Comparison of ENCODE assay signal across 28 cellular contexts in genomic region chr18:22490429-22490846, GRCh38.
A peak's percentile ranks its signal among the peaks of the same experiment; 100 is the strongest.
DNase-seq lines count a peak whose midpoint lies in the region; ATAC-seq, FAIRE-seq and TF ChIP-seq lines count a peak whose summit lies in the region.
"Had no signal": no experiment of that assay in that cellular context is flagged by ENCODE, and none has a peak within 500 bp of the region (broad histone marks: within the 10 kb centered on the region; RNA-seq: fewer than 3 reads in every experiment).

No MANE protein-coding gene starts in this region.

- intact Hi-C loops in left ventricle myocardium inferior (cut with micrococcal nuclease) (no loop called here), left ventricle myocardium superior (cut with micrococcal nuclease) (no loop called here), adrenal gland (cut with DNase I) (loop anchor here in 1 of 2 donors (10.0 kb wide), 1 partner anchor 64 kb away; no protein-coding TSS in a partner anchor), HepG2 (cut with micrococcal nuclease; ENCODE audit: unreplicated experiment) (loop anchor here (5.0 kb wide), 1 partner anchor 72 kb away; no protein-coding TSS in a partner anchor), upper lobe of right lung (cut with DNase I) (loop anchor here (10.0 kb wide), 1 partner anchor 64 kb away; no protein-coding TSS in a partner anchor)

- no peak overlapping the region for H3K27ac Mint-ChIP-seq in H9
- H3K27ac Mint-ChIP-seq: IgD-negative memory B cell had no signal

- H3T11ph ChIP-seq in H9 (ENCODE audit: low read length): no peak overlapping the region

- H3K4ac ChIP-seq in H9 (ENCODE audit: low read depth, low read length): no peak overlapping the region

- TF ChIP-seq EP300 in HepG2 (IDR thresholded peaks at IDR 0.05; ENCODE audit: low read depth in 2 of 2, low read length in 2 of 2) (peak in 1 of 2 experiments; percentile 50; a peak in 1 of 4 replicates), HepG2 (CRISPR knock-in tag; IDR thresholded peaks at IDR 0.05; ENCODE audit: borderline replicate concordance) (0 out of 2 replicates have a peak, but pooled peaks have one; percentile 56)

- 0 out of 2 replicates have a peak, but pooled peaks cover 3% of the 10 kb centered on the region for H3K27me3 Mint-ChIP-seq in H9 (ENCODE audit: low read depth)
- H3K27me3 Mint-ChIP-seq: IgD-negative memory B cell had no signal

- H4K20me1 ChIP-seq in HepG2 (ENCODE audit: insufficient read depth, low read length) (no peaks in the 10 kb centered on the region), H9 (ENCODE audit: control insufficient read depth, insufficient read depth, insufficient read length) (no peaks in the 10 kb centered on the region)

- H3K4me3 ChIP-seq in left ventricle myocardium inferior (no peak overlapping the region), adrenal gland (no peak overlapping the region), HepG2 (replicated peaks in 1 of 3; ENCODE audit: insufficient read depth in 1 of 3, low read depth in 2 of 3, low read length in 3 of 3) (peak overlapping the region in 1 of 3 experiments; percentile 12; a peak in 1 of 6 replicates), upper lobe of right lung (no peak overlapping the region)
- H3K4me3 ChIP-seq: cardiac muscle cell, thyroid gland had no signal

- no peak overlapping the region for H2BK12ac ChIP-seq in H9 (ENCODE audit: insufficient read length, low read depth, low read length)

- peak; percentile 10 for TF ChIP-seq CTCF in left ventricle myocardium inferior (IDR thresholded peaks at IDR 0.05; ENCODE audit: borderline replicate concordance)
- peak; percentile 17 to 73 (median 48) for TF ChIP-seq CTCF in adrenal gland (IDR thresholded peaks at IDR 0.05)
- TF ChIP-seq CTCF in HepG2 (CRISPR knock-in tag; IDR thresholded peaks at IDR 0.05): peak; percentile 50
- peak; percentile 9 for TF ChIP-seq CTCF in upper lobe of right lung (IDR thresholded peaks at IDR 0.05)
- TF ChIP-seq CTCF in H9 (conservative IDR thresholded peaks at IDR 0.05): no peak; the same call in 2 of the 3 replicates

- ATAC-seq in left ventricle myocardium superior (no peak), HepG2 (peak; percentile 97), upper lobe of right lung (no peak)
- ATAC-seq: stimulated activated naive CD8-positive, alpha-beta T cell treated with anti-CD3 and anti-CD28 coated beads, Interleukin-15, Interleukin-2, amounts not matched to agents 100 U/mL and 50 U/mL, for 24 hours had no signal

- H3K14ac ChIP-seq in H9 (ENCODE audit: insufficient read depth, low read length): no peak overlapping the region

- H3K27me3 ChIP-seq in left ventricle myocardium inferior (ENCODE audit: low read depth) (no peaks in the 10 kb centered on the region), adrenal gland (no peaks in the 10 kb centered on the region), HepG2 (ENCODE audit: control insufficient read depth in 1 of 2, insufficient read depth in 2 of 2, low read length in 2 of 2) (no peaks in the 10 kb centered on the region), upper lobe of right lung (no peaks in the 10 kb centered on the region), H9 (ENCODE audit: insufficient read depth, low read length) (no peaks in the 10 kb centered on the region)
- H3K27me3 ChIP-seq: BE2C, cardiac muscle cell, thyroid gland had no signal

- H2BK120ac ChIP-seq in H9 (ENCODE audit: low read depth, low read length, poor library complexity, severe bottlenecking): no peak overlapping the region

- no peaks in the 10 kb centered on the region for H3K9me3 Mint-ChIP-seq in H9
- H3K9me3 Mint-ChIP-seq: IgD-negative memory B cell had no signal

- no peak overlapping the region for H2BK5ac ChIP-seq in H9 (ENCODE audit: insufficient read length, low read length)

- H2BK20ac ChIP-seq in H9 (ENCODE audit: low read depth, low read length, poor library complexity, severe bottlenecking): no peak overlapping the region

- 0 out of 2 replicates have a peak, but pooled peaks have one; percentile 11 for TF ChIP-seq RAD21 in HepG2 (CRISPR knock-in tag; IDR thresholded peaks at IDR 0.05)

- no peaks in the 10 kb centered on the region for H3K36me3 Mint-ChIP-seq in H9 (ENCODE audit: insufficient read depth in 1 of 3, low read depth in 3 of 3)
- H3K36me3 Mint-ChIP-seq: IgD-negative memory B cell had no signal

- H3K4me1 Mint-ChIP-seq in H9: peaks cover 3 to 5% of the 10 kb centered on the region in 2 experiments; a peak in 1 of 4 replicates
- H3K4me1 Mint-ChIP-seq: IgD-negative memory B cell had no signal

- H3K56ac ChIP-seq in H9 (ENCODE audit: insufficient read length, low read depth, low read length): no peak overlapping the region

- no peak for DNase-seq in left ventricle myocardium inferior
- DNase-seq in left ventricle myocardium superior: no peak
- DNase-seq in adrenal gland: peak in 5 of 7 donors; percentile 54 to 83 (median 68)
- DNase-seq in HepG2 (ENCODE audit: low spot score): peak; percentile 79
- DNase-seq in upper lobe of right lung: no peak
- no peak for DNase-seq in H9
- DNase-seq in stimulated activated CD4-positive, alpha-beta T cell treated with anti-CD3 and anti-CD28 coated beads, Interleukin-2, amount 100 ng/mL, for 24 hours: no peak
- no peak for DNase-seq in AG08396 (ENCODE audit: low spot score)
- DNase-seq: activated CD4-positive, alpha-beta T cell treated with anti-CD3 and anti-CD28 coated beads for 1 hour; activated naive CD4-positive, alpha-beta T cell treated with Interleukin-2 at 50 U/mL for 16 hours; activated T-cell treated with anti-CD3 and anti-CD28 coated beads, Interleukin-2, amount 50 U/mL, for 1 hour; anterior cingulate cortex; BE2C; COR-L47; dermis blood vessel endothelial cell; head of caudate nucleus; NCI-H1417 treated with DMSO at 0.1 percent for 48 hours; NCI-H510A treated with DMSO at 0.1 percent for 48 hours; NK-92 treated with Interleukin-12 subunit alpha and Interleukin-12 subunit beta, amount 100 ng/mL, for 24 hours; RPMI8226; SK-N-SH; stimulated activated CD4-positive, alpha-beta T cell treated with anti-CD3 and anti-CD28 coated beads, Interleukin-4, amount 100 ng/mL, for 4 hours; stimulated activated naive CD8-positive, alpha-beta T cell treated with anti-CD3 and anti-CD28 coated beads, Interleukin-15, Interleukin-2, amounts not matched to agents 100 U/mL and 50 U/mL, for 24 hours; thyroid gland had no signal

- TF ChIP-seq POLR2A in adrenal gland (IDR thresholded peaks at IDR 0.05) (no peak), HepG2 (IDR thresholded peaks at IDR 0.05; ENCODE audit: insufficient read depth in 1 of 2, low read depth in 2 of 2, low read length in 2 of 2) (no peak)

- no peak overlapping the region for H3K23ac ChIP-seq in H9 (ENCODE audit: insufficient read length, low read depth, low read length)

- H3K79me1 ChIP-seq in H9 (ENCODE audit: insufficient read depth, low read depth, low read length, poor library complexity, severe bottlenecking): no peaks in the 10 kb centered on the region

- POLR2A ChIA-PET in HepG2 (lab: Yijun Ruan, JAX): interaction anchor here (0.8 kb wide), 1 partner anchor 24 kb away, joined by 4 read pairs; no protein-coding TSS in a partner anchor

- H3K4me2 ChIP-seq in HepG2 (ENCODE audit: low read depth, low read length) (peak overlapping the region; percentile 57), H9 (ENCODE audit: insufficient read depth, insufficient read length, low read length) (no peak overlapping the region)
- H3K4me2 ChIP-seq: SK-N-SH had no signal

- WGBS in adrenal gland, 4 donors: 22 to 26% (median 26%) methylated on average over 4 of the region's 4 CpGs
- 21% methylated on average over 4 of the region's 4 CpGs for WGBS in HepG2 (ENCODE audit: low lambda C conversion rate)
- no CpG with 5 or more reads among the region's 4 CpGs for WGBS in H9 (ENCODE audit: extremely low coverage, insufficient read length, low lambda C conversion rate)

- in situ Hi-C loops in HepG2 (cut with HindIII; ENCODE audit: extremely low pct_ligation_motif_present, low pct_unique_long_range_greater_than_20kb): no loop called here

- peak; percentile 60 for FAIRE-seq in HepG2 (lab: Jason Lieb, UNC)
- FAIRE-seq: endothelial cell of umbilical vein had no signal

- CTCF ChIA-PET in HepG2 (lab: Yijun Ruan, JAX; ENCODE audit: low intra/inter-chr PET ratio, low total read pairs): no interaction called here

- no peak overlapping the region for H4K8ac ChIP-seq in H9 (replicated peaks; ENCODE audit: insufficient read length, low read depth, low read length)

- H3K18ac ChIP-seq in H9 (ENCODE audit: insufficient read length, low read depth, low read length): no peak overlapping the region

- no peak overlapping the region for H4K5ac ChIP-seq in H9 (ENCODE audit: insufficient read length, low read depth, low read length)

- no peaks in the 10 kb centered on the region for H3K36me3 ChIP-seq in left ventricle myocardium inferior
- H3K36me3 ChIP-seq in adrenal gland (replicated peaks in 1 of 2): no peaks in the 10 kb centered on the region
- H3K36me3 ChIP-seq in HepG2 (replicated peaks in 1 of 2; ENCODE audit: control insufficient read depth in 1 of 2, insufficient read depth in 2 of 2, low read length in 2 of 2): no peaks in the 10 kb centered on the region
- H3K36me3 ChIP-seq in upper lobe of right lung: no peaks in the 10 kb centered on the region
- H3K36me3 ChIP-seq: BE2C, cardiac muscle cell, thyroid gland had no signal

- H3K4me1 ChIP-seq in left ventricle myocardium inferior (peaks cover 50% of the 10 kb centered on the region), adrenal gland (replicated peaks in 1 of 2) (peaks cover 0 to 18% of the 10 kb centered on the region in 2 donors), HepG2 (ENCODE audit: insufficient read depth, low read length) (peaks cover 40% of the 10 kb centered on the region), upper lobe of right lung (peaks cover 3% of the 10 kb centered on the region), H9 (ENCODE audit: insufficient read depth, low read length) (no peaks in the 10 kb centered on the region)
- H3K4me1 ChIP-seq: BE2C had no signal

- no TSS peak for BruUV-seq in HepG2 (replicated peaks; lab: Mats Ljungman, UMichigan)

- H3K79me2 ChIP-seq in HepG2 (ENCODE audit: insufficient read depth, low read length): no peaks in the 10 kb centered on the region
- no peaks in the 10 kb centered on the region for H3K79me2 ChIP-seq in H9 (ENCODE audit: insufficient read depth, low read length)

- no peak overlapping the region for H4K91ac ChIP-seq in H9 (ENCODE audit: insufficient read length, low read depth, low read length)

- H2AFZ ChIP-seq in HepG2 (ENCODE audit: low read length) (no peak overlapping the region), H9 (ENCODE audit: low read length) (no peak overlapping the region)

- H3K23me2 ChIP-seq in H9 (ENCODE audit: insufficient read length, low read depth, low read length, poor library complexity, severe bottlenecking): no peaks in the 10 kb centered on the region

- no peak overlapping the region for H2BK15ac ChIP-seq in H9 (ENCODE audit: low read depth, low read length)

- H3K9ac ChIP-seq in HepG2 (ENCODE audit: insufficient read depth, low read depth, low read length) (no peak overlapping the region), H9 (ENCODE audit: extremely low read depth, insufficient read length, low read length) (no peak overlapping the region)
- H3K9ac ChIP-seq: SK-N-SH had no signal

- H3K9me3 ChIP-seq in left ventricle myocardium inferior (replicated peaks): no peaks in the 10 kb centered on the region
- H3K9me3 ChIP-seq in adrenal gland (replicated peaks in 1 of 3): no peaks in the 10 kb centered on the region
- H3K9me3 ChIP-seq in HepG2 (ENCODE audit: low read length): no peaks in the 10 kb centered on the region
- H3K9me3 ChIP-seq in upper lobe of right lung: no peaks in the 10 kb centered on the region
- H3K9me3 ChIP-seq in H9 (ENCODE audit: control insufficient read depth, low read depth, low read length): no peaks in the 10 kb centered on the region
- H3K9me3 ChIP-seq: BE2C, SK-N-SH, thyroid gland had no signal

- H3K27ac ChIP-seq in left ventricle myocardium inferior (replicated peaks) (peak overlapping the region; percentile 69), adrenal gland (peak overlapping the region in 2 of 5 donors; percentile 25 to 31), HepG2 (ENCODE audit: extremely low read length, insufficient read depth, low read length) (peak overlapping the region; percentile 71), upper lobe of right lung (no peak overlapping the region), H9 (ENCODE audit: insufficient read length, low read depth, low read length) (no peak overlapping the region)
- H3K27ac ChIP-seq: cardiac muscle cell, HL-60, thyroid gland had no signal

- H2AK5ac ChIP-seq in H9 (ENCODE audit: insufficient read length, low read length): no peak overlapping the region

- H3K4me3 Mint-ChIP-seq in H9: no peak overlapping the region
- H3K4me3 Mint-ChIP-seq: IgD-negative memory B cell had no signal

Comparison
In these comparisons a context has a peak if more than half of its experiments do, and no peak if none do; other contexts are left out.
1. DNase-seq: peak in adrenal gland (5 of 7) and HepG2 (single experiment); none in left ventricle myocardium inferior (single experiment), left ventricle myocardium superior (single experiment), upper lobe of right lung (single experiment), H9 (single experiment), stimulated activated CD4-positive, alpha-beta T cell treated with anti-CD3 and anti-CD28 coated beads, Interleukin-2, amount 100 ng/mL, for 24 hours (0 of 2) and AG08396 (single experiment).
2. H3K27ac ChIP-seq: peak in left ventricle myocardium inferior (single experiment) and HepG2 (single experiment); none in upper lobe of right lung (single experiment) and H9 (single experiment).
3. intact Hi-C loops: an anchor here in HepG2 (5.0 kb wide) and upper lobe of right lung (10.0 kb wide); none called in left ventricle myocardium inferior and left ventricle myocardium superior.